In genomic region chr3:14329842-14330241, GRCh38 we compare ENCODE assay signal across 24 cellular contexts.
DNase-seq lines count a peak whose midpoint lies in the region; ATAC-seq and TF ChIP-seq lines count a peak whose summit lies in the region.
"Had no signal": no experiment of that assay in that cellular context is flagged by ENCODE, and none has a peak within 500 bp of the region (broad histone marks: within the 10 kb centered on the region; RNA-seq: fewer than 3 reads in every experiment).

No MANE protein-coding gene starts in this region.

- no peak overlapping the region for H3K18ac ChIP-seq in mesendoderm (ENCODE audit: low read length)

- peak overlapping the region; percentile 81 for H3K27ac Mint-ChIP-seq in WTC11
- peak overlapping the region in 1 of 9 donors; percentile 20 for H3K27ac Mint-ChIP-seq in naive thymus-derived CD4-positive, alpha-beta T cell
- H3K27ac Mint-ChIP-seq: activated CD4-positive, alpha-beta T cell treated with anti-CD3 and anti-CD28 coated beads for 36 hours; activated CD8-positive, alpha-beta T cell treated with anti-CD3 and anti-CD28 coated beads for 36 hours; activated T-helper 17 cell treated with anti-CD3 and anti-CD28 coated beads, Interleukin-2, amount 50 U/mL, for 72 hours; immature natural killer cell; nephron progenitor cell; T-helper 2 cell treated with Interferon-gamma antibody and Interleukin-4, amounts not matched to agents 5 μg/mL and 100 μg/mL, for 36 hours had no signal

- H4K8ac ChIP-seq in mesendoderm (ENCODE audit: low read depth, low read length): no peak overlapping the region

- no peaks in the 10 kb centered on the region for H3K79me1 ChIP-seq in mesendoderm (ENCODE audit: low read length)

- no peak for TF ChIP-seq CTCF in WTC11 (IDR thresholded peaks at IDR 0.05)
- TF ChIP-seq CTCF in spleen (IDR thresholded peaks at IDR 0.05 in 8 of 11, conservative IDR thresholded peaks at IDR 0.05 in 3 of 11): no peak
- no peak for TF ChIP-seq CTCF in gastroesophageal sphincter (IDR thresholded peaks at IDR 0.05)

- H3K4me3 ChIP-seq in HUES48 (ENCODE audit: low read depth, low read length) (no peak overlapping the region), mesendoderm (ENCODE audit: low read length) (no peak overlapping the region), spleen (no peak overlapping the region), gastroesophageal sphincter (no peak overlapping the region)
- H3K4me3 ChIP-seq in naive thymus-derived CD4-positive, alpha-beta T cell (ENCODE audit: low read length): no peak overlapping the region
- H3K4me3 ChIP-seq: tibial nerve had no signal

- H3K4me2 ChIP-seq in mesendoderm (ENCODE audit: low read length): no peak overlapping the region

- H3K9me3 ChIP-seq in HUES48 (ENCODE audit: control insufficient read depth, insufficient read depth, low read length) (no peaks in the 10 kb centered on the region), spleen (peaks cover 0 to 4% (median 0%) of the 10 kb centered on the region in 8 donors), gastroesophageal sphincter (no peaks in the 10 kb centered on the region)
- H3K9me3 ChIP-seq in naive thymus-derived CD4-positive, alpha-beta T cell (ENCODE audit: control insufficient read depth in 2 of 3, low read length in 3 of 3): no peaks in the 10 kb centered on the region
- H3K9me3 ChIP-seq: tibial nerve had no signal

- no CpG with 5 or more reads among the region's 7 CpGs for WGBS in mesendoderm (ENCODE audit: extremely low coverage, insufficient coverage, low lambda C conversion rate)
- WGBS in spleen, 5 donors: 80 to 87% (median 85%) methylated on average over 7 of the region's 7 CpGs
- 83 to 90% methylated on average over 2 to 6 of the region's 7 CpGs for WGBS in gastroesophageal sphincter (ENCODE audit: low coverage in 1 of 2), 2 donors

- H3K56ac ChIP-seq in mesendoderm (ENCODE audit: low read length): no peak overlapping the region

- no peak overlapping the region for H2BK15ac ChIP-seq in mesendoderm (replicated peaks; ENCODE audit: low read depth)

- CTCF ChIA-PET in WTC11 (lab: Charles Lee): interaction anchor here (0.8 to 1.8 kb wide), 14 partner anchors 15 to 451 kb away, joined by 3 to 14 read pairs (median 5); no protein-coding TSS in a partner anchor
- CTCF ChIA-PET in naive thymus-derived CD4-positive, alpha-beta T cell (lab: Charles Lee): no interaction called here

- H3K27ac ChIP-seq in HUES48 (ENCODE audit: low read depth, low read length) (peak overlapping the region; percentile 80), mesendoderm (ENCODE audit: low read depth, low read length) (no peak overlapping the region), spleen (peak overlapping the region in 4 of 8 donors; percentile 11 to 56 (median 44)), gastroesophageal sphincter (no peak overlapping the region)
- no peak overlapping the region for H3K27ac ChIP-seq in naive thymus-derived CD4-positive, alpha-beta T cell (ENCODE audit: low read depth, low read length)
- H3K27ac ChIP-seq: brain microvascular endothelial cell, tibial nerve had no signal

- no peak overlapping the region for H3K4me3 Mint-ChIP-seq in WTC11
- no peak overlapping the region for H3K4me3 Mint-ChIP-seq in naive thymus-derived CD4-positive, alpha-beta T cell
- H3K4me3 Mint-ChIP-seq: activated CD4-positive, alpha-beta T cell treated with anti-CD3 and anti-CD28 coated beads for 36 hours; activated CD8-positive, alpha-beta T cell treated with anti-CD3 and anti-CD28 coated beads for 36 hours; activated T-helper 17 cell treated with anti-CD3 and anti-CD28 coated beads, Interleukin-2, amount 50 U/mL, for 72 hours; immature natural killer cell; nephron progenitor cell; T-helper 2 cell treated with Interferon-gamma antibody and Interleukin-4, amounts not matched to agents 5 μg/mL and 100 μg/mL, for 36 hours had no signal

- H2BK120ac ChIP-seq in mesendoderm (ENCODE audit: low read depth, low read length): no peak overlapping the region

- no peaks in the 10 kb centered on the region for H3K79me2 ChIP-seq in mesendoderm (ENCODE audit: control insufficient read depth, insufficient read depth, low read length)

- H4K5ac ChIP-seq in mesendoderm (ENCODE audit: low read length): no peak overlapping the region

- POLR2A ChIA-PET in WTC11 (lab: Charles Lee): interaction anchor here (0.6 to 0.8 kb wide), 2 partner anchors 10 to 115 kb away, joined by 3 read pairs; no protein-coding TSS in a partner anchor
- POLR2A ChIA-PET in naive thymus-derived CD4-positive, alpha-beta T cell (lab: Charles Lee): no interaction called here

- H3K9ac ChIP-seq in HUES48 (ENCODE audit: low read depth, low read length): no peak overlapping the region
- no peak overlapping the region for H3K9ac ChIP-seq in mesendoderm (ENCODE audit: low read length)

- peaks cover 5% of the 10 kb centered on the region; the same call in 1 of the 2 replicates for H3K27me3 Mint-ChIP-seq in WTC11 (ENCODE audit: low read depth)
- H3K27me3 Mint-ChIP-seq in naive thymus-derived CD4-positive, alpha-beta T cell: peaks cover 0 to 13% (median 5%) of the 10 kb centered on the region in 5 donors

- no peak for TF ChIP-seq EP300 in gastroesophageal sphincter (IDR thresholded peaks at IDR 0.05)

- H3K4me1 Mint-ChIP-seq in WTC11: peaks cover 33% of the 10 kb centered on the region
- H3K4me1 Mint-ChIP-seq in naive thymus-derived CD4-positive, alpha-beta T cell: no peaks in the 10 kb centered on the region
- H3K4me1 Mint-ChIP-seq: activated CD4-positive, alpha-beta T cell treated with anti-CD3 and anti-CD28 coated beads for 36 hours; activated T-helper 17 cell treated with anti-CD3 and anti-CD28 coated beads, Interleukin-2, amount 50 U/mL, for 72 hours; immature natural killer cell had no signal

- intact Hi-C loops in spleen (cut with DNase I; ENCODE audit: low total_unique reads): no loop called here
- intact Hi-C loops in naive thymus-derived CD4-positive, alpha-beta T cell (cut with micrococcal nuclease): no loop called here

- H3K9me3 Mint-ChIP-seq in WTC11: peaks cover 11% of the 10 kb centered on the region
- peaks cover 0 to 5% (median 0%) of the 10 kb centered on the region in 11 donors for H3K9me3 Mint-ChIP-seq in naive thymus-derived CD4-positive, alpha-beta T cell
- H3K9me3 Mint-ChIP-seq: activated CD8-positive, alpha-beta T cell treated with anti-CD3 and anti-CD28 coated beads for 36 hours; activated T-helper 17 cell treated with anti-CD3 and anti-CD28 coated beads, Interleukin-2, amount 50 U/mL, for 72 hours; immature natural killer cell; nephron progenitor cell; T-helper 2 cell treated with Interferon-gamma antibody and Interleukin-4, amounts not matched to agents 5 μg/mL and 100 μg/mL, for 36 hours had no signal

- peak; percentile 21; the same call in 1 of the 2 replicates for ATAC-seq in WTC11
- ATAC-seq in gastroesophageal sphincter: no peak
- no peak for ATAC-seq in naive thymus-derived CD4-positive, alpha-beta T cell
- ATAC-seq: activated CD4-positive, alpha-beta T cell treated with anti-CD3 and anti-CD28 coated beads for 36 hours; activated CD8-positive, alpha-beta T cell treated with anti-CD3 and anti-CD28 coated beads for 36 hours; activated T-helper 17 cell treated with anti-CD3 and anti-CD28 coated beads, Interleukin-2, amount 50 U/mL, for 72 hours; sciatic nerve had no signal

- H2BK5ac ChIP-seq in mesendoderm (ENCODE audit: low read length): no peak overlapping the region

- no peak overlapping the region for H3K23ac ChIP-seq in mesendoderm (ENCODE audit: low read length)

- H3K27me3 ChIP-seq in HUES48 (ENCODE audit: control insufficient read depth, insufficient read depth, low read length) (no peaks in the 10 kb centered on the region), mesendoderm (ENCODE audit: insufficient read depth, low read length, poor library complexity) (no peaks in the 10 kb centered on the region), spleen (replicated peaks in 1 of 7) (peaks cover 0 to 4% (median 0%) of the 10 kb centered on the region in 7 donors), gastroesophageal sphincter (no peaks in the 10 kb centered on the region)
- H3K27me3 ChIP-seq in naive thymus-derived CD4-positive, alpha-beta T cell (ENCODE audit: control insufficient read depth in 2 of 2, insufficient read depth in 2 of 2, low read length in 2 of 2): no peaks in the 10 kb centered on the region
- H3K27me3 ChIP-seq: brain microvascular endothelial cell, tibial nerve had no signal

- H3K36me3 Mint-ChIP-seq in WTC11: peaks cover 4% of the 10 kb centered on the region; the same call in 1 of the 2 replicates
- H3K36me3 Mint-ChIP-seq in naive thymus-derived CD4-positive, alpha-beta T cell: no peaks in the 10 kb centered on the region
- H3K36me3 Mint-ChIP-seq: immature natural killer cell had no signal

- no peaks in the 10 kb centered on the region for H3K36me3 ChIP-seq in HUES48 (ENCODE audit: control insufficient read depth, insufficient read depth, low read length)
- no peaks in the 10 kb centered on the region for H3K36me3 ChIP-seq in mesendoderm (ENCODE audit: control insufficient read depth, insufficient read depth, low read length)
- no peaks in the 10 kb centered on the region for H3K36me3 ChIP-seq in spleen
- H3K36me3 ChIP-seq in gastroesophageal sphincter: no peaks in the 10 kb centered on the region
- H3K36me3 ChIP-seq in naive thymus-derived CD4-positive, alpha-beta T cell (ENCODE audit: control insufficient read depth in 2 of 3, insufficient read depth in 3 of 3, low read length in 3 of 3): no peaks in the 10 kb centered on the region
- H3K36me3 ChIP-seq: brain microvascular endothelial cell, tibial nerve had no signal

- no peak for TF ChIP-seq POLR2A in spleen (IDR thresholded peaks at IDR 0.05)
- TF ChIP-seq POLR2A in gastroesophageal sphincter (IDR thresholded peaks at IDR 0.05): no peak

- H3K4me1 ChIP-seq in HUES48 (ENCODE audit: control insufficient read depth, insufficient read depth, low read length) (peaks cover 16% of the 10 kb centered on the region), mesendoderm (ENCODE audit: control insufficient read depth, low read depth, low read length) (peaks cover 1% of the 10 kb centered on the region), spleen (peaks cover 0 to 9% (median 0%) of the 10 kb centered on the region in 6 donors), gastroesophageal sphincter (no peaks in the 10 kb centered on the region)
- H3K4me1 ChIP-seq in naive thymus-derived CD4-positive, alpha-beta T cell (ENCODE audit: control insufficient read depth in 2 of 2, insufficient read depth in 2 of 2, low read length in 2 of 2): no peaks in the 10 kb centered on the region
- H3K4me1 ChIP-seq: tibial nerve had no signal

- peak overlapping the region; percentile 3 for H2AK5ac ChIP-seq in mesendoderm (ENCODE audit: low read length)

- H3K4ac ChIP-seq in mesendoderm (ENCODE audit: low read depth, low read length): no peak overlapping the region

- DNase-seq in WTC11 (ENCODE audit: low spot score) (no peak), mesendoderm (no peak), spleen (peak; percentile 34), GM19240 (ENCODE audit: insufficient read length, low spot score) (no peak)
- DNase-seq in naive thymus-derived CD4-positive, alpha-beta T cell: no peak
- DNase-seq: activated CD4-positive, alpha-beta T cell treated with anti-CD3 and anti-CD28 coated beads for 36 hours; activated CD8-positive, alpha-beta T cell treated with anti-CD3 and anti-CD28 coated beads for 36 hours; activated naive CD4-positive, alpha-beta T cell treated with anti-CD3 and anti-CD28 coated beads, Interleukin-2, amount 50 U/mL, for 16 hours; amniotic stem cell; brain microvascular endothelial cell; C1 segment of cervical spinal cord; cerebellar nuclear complex; HCEC 1CT; immature natural killer cell; NCI-H524 treated with DMSO at 0.1 percent for 48 hours; nephron progenitor cell; SHP77; stimulated activated CD4-positive, alpha-beta T cell treated with anti-CD3 and anti-CD28 coated beads, Interleukin-4, amount 100 ng/mL, for 1 hour had no signal
